Comparison of ENCODE assay signal across 9 cellular contexts in genomic region chr1:16145030-16145987, GRCh38. TPM values are rescaled to one million over a fixed set of nuclear protein-coding genes. Genes with fewer than 3 reads are reported as not detected.
DNase-seq lines count a peak whose midpoint lies in the region; ATAC-seq and TF ChIP-seq lines count a peak whose summit lies in the region.
"Had no signal": no experiment of that assay in that cellular context is flagged by ENCODE, and none has a peak within 500 bp of the region (broad histone marks: within the 10 kb centered on the region; RNA-seq: fewer than 3 reads in every experiment).

No MANE protein-coding gene starts in this region.

- peak overlapping the region; percentile 84 for H3K27ac ChIP-seq in SJCRH30
- peak overlapping the region; percentile 20 for H3K27ac ChIP-seq in foreskin keratinocyte

- no peak for TF ChIP-seq CTCF in foreskin keratinocyte (conservative IDR thresholded peaks at IDR 0.05)
- no peak for TF ChIP-seq CTCF in progenitor cell of endocrine pancreas (IDR thresholded peaks at IDR 0.05; ENCODE audit: unreplicated experiment)

- H3K27me3 ChIP-seq in SJCRH30 (no peaks in the 10 kb centered on the region), foreskin keratinocyte (no peaks in the 10 kb centered on the region)

- peaks cover 26% of the 10 kb centered on the region for H3K36me3 Mint-ChIP-seq in progenitor cell of endocrine pancreas (ENCODE audit: insufficient read depth)
- H3K36me3 Mint-ChIP-seq: natural killer cell treated with Interleukin-12 subunit alpha and Interleukin-12 subunit beta and Interleukin-15 and Interleukin-18, amount 100 ng/mL, for 72 hours had no signal

- H3K4me1 ChIP-seq in ES-I3 (ENCODE audit: insufficient read depth, low read length) (peaks cover 48% of the 10 kb centered on the region), SJCRH30 (peaks cover 71% of the 10 kb centered on the region), foreskin keratinocyte (peaks cover 65% of the 10 kb centered on the region)

- H3K9me3 Mint-ChIP-seq in progenitor cell of endocrine pancreas (ENCODE audit: low read depth), result no peaks in the 10 kb centered on the region
- H3K9me3 Mint-ChIP-seq: natural killer cell treated with Interleukin-12 subunit alpha and Interleukin-12 subunit beta and Interleukin-15 and Interleukin-18, amount 100 ng/mL, for 72 hours had no signal

- peak; percentile 95 to 96 for DNase-seq in SJCRH30
- DNase-seq in foreskin keratinocyte, result peak; percentile 79 to 90
- no peak for DNase-seq in progenitor cell of endocrine pancreas (ENCODE audit: low spot score, unreplicated experiment)
- no peak for DNase-seq in NAMALWA (ENCODE audit: low spot score)
- no peak for DNase-seq in globus pallidus (ENCODE audit: low spot score)

- peak overlapping the region; percentile 42 for H3K4me3 Mint-ChIP-seq in progenitor cell of endocrine pancreas (ENCODE audit: low read depth)
- H3K4me3 Mint-ChIP-seq: natural killer cell treated with Interleukin-12 subunit alpha and Interleukin-12 subunit beta and Interleukin-15 and Interleukin-18, amount 100 ng/mL, for 72 hours had no signal

- ATAC-seq in foreskin keratinocyte, result peak; percentile 43
- ATAC-seq in GM19395 (IDR thresholded peaks at IDR 0.05; ENCODE audit: unreplicated experiment), result no peak
- ATAC-seq in HG03025 (IDR thresholded peaks at IDR 0.05; ENCODE audit: low FRiP score, unreplicated experiment), result no peak

- H3K9ac ChIP-seq in ES-I3 (ENCODE audit: low read depth, low read length), result peak overlapping the region; percentile 18

- H3K27ac Mint-ChIP-seq in progenitor cell of endocrine pancreas, result peak overlapping the region; percentile 98
- H3K27ac Mint-ChIP-seq: natural killer cell treated with Interleukin-12 subunit alpha and Interleukin-12 subunit beta and Interleukin-15 and Interleukin-18, amount 100 ng/mL, for 72 hours had no signal

- H3K27me3 Mint-ChIP-seq in progenitor cell of endocrine pancreas, result no peaks in the 10 kb centered on the region

- H3K36me3 ChIP-seq in ES-I3 (ENCODE audit: insufficient read depth, low read length), result peaks cover 39% of the 10 kb centered on the region
- peaks cover 52% of the 10 kb centered on the region for H3K36me3 ChIP-seq in SJCRH30

- peak overlapping the region; percentile 25 for H3K4me3 ChIP-seq in SJCRH30

- H3K4me1 Mint-ChIP-seq in progenitor cell of endocrine pancreas (ENCODE audit: low read depth), result peaks cover 47% of the 10 kb centered on the region

- H3K9me3 ChIP-seq in ES-I3 (ENCODE audit: control insufficient read depth, insufficient read depth, low read length), result no peaks in the 10 kb centered on the region
- no peaks in the 10 kb centered on the region for H3K9me3 ChIP-seq in SJCRH30 (replicated peaks)

RNA-seq across cellular contexts. Expression of gene EPHA2, which starts 10.6 kb away (rescaled TPM):
- 55.0 and 57.3 TPM in 2 replicates for total RNA-seq in SJCRH30 (2014; rRNA removed; shearing (Covaris generic))
- total RNA-seq in foreskin keratinocyte, result 138 and 139 TPM in 2 replicates
- 70.5 and 77.6 TPM in 2 replicates for polyA plus RNA-seq in foreskin keratinocyte
- 28.3 and 31.9 TPM in 2 replicates for total RNA-seq in progenitor cell of endocrine pancreas
- total RNA-seq: natural killer cell treated with Interleukin-12 subunit alpha and Interleukin-12 subunit beta and Interleukin-15 and Interleukin-18, amount 100 ng/mL, for 72 hours had no signal

Comparison
In these comparisons a context has a peak if more than half of its experiments do, and no peak if none do; other contexts are left out.
1. DNase-seq: peak in SJCRH30 (2 of 2) and foreskin keratinocyte (2 of 2); none in progenitor cell of endocrine pancreas (single experiment), NAMALWA (single experiment) and globus pallidus (single experiment).